20 cellular contexts compared by ENCODE assay signal in genomic region chr14:44970907-44971306, GRCh38.
"Had no signal": no experiment of that assay in that cellular context is flagged by ENCODE, and none has a peak within 500 bp of the region (broad histone marks: within the 10 kb centered on the region; RNA-seq: fewer than 3 reads in every experiment).

No MANE protein-coding gene starts in this region.

- H3K27ac ChIP-seq: coronary artery, epithelial cell of prostate, gastroesophageal sphincter, left ventricle myocardium inferior, right atrium auricular region, skin epidermis, tibial nerve, vagina had no signal

- H3K4me3 ChIP-seq: coronary artery, gastroesophageal sphincter, left ventricle myocardium inferior, right atrium auricular region, skin epidermis, tibial nerve, vagina had no signal

- FAIRE-seq: kidney had no signal

- H3K27me3 ChIP-seq: gastroesophageal sphincter, right atrium auricular region, tibial nerve, vagina had no signal

- DNase-seq: activated CD4-positive, alpha-beta T cell treated with anti-CD3 and anti-CD28 coated beads for 4 hours; activated CD8-positive, alpha-beta memory T cell treated with anti-CD3 and anti-CD28 coated beads, Interleukin-2, amount 50 U/mL, for 48 hours; activated CD8-positive, alpha-beta T cell treated with anti-CD3 and anti-CD28 coated beads, Interleukin-2, amount 10 ng/mL, durations not matched to agents 7 days and 5 days; activated naive CD4-positive, alpha-beta T cell treated with anti-CD3 and anti-CD28 coated beads for 36 hours; central memory CD4-positive, alpha-beta T cell; effector memory CD4-positive, alpha-beta T cell; kidney; left ventricle myocardium inferior; nucleus accumbens had no signal

- H3K27ac Mint-ChIP-seq: activated CD8-positive, alpha-beta T cell treated with anti-CD3 and anti-CD28 coated beads, Interleukin-2, amount 10 ng/mL, durations not matched to agents 7 days and 5 days; activated naive CD4-positive, alpha-beta T cell treated with anti-CD3 and anti-CD28 coated beads for 36 hours; natural killer cell treated with Interleukin-12 subunit alpha and Interleukin-12 subunit beta and Interleukin-15 and Interleukin-18, amount 100 ng/mL, for 72 hours had no signal

- ATAC-seq: activated CD8-positive, alpha-beta T cell treated with anti-CD3 and anti-CD28 coated beads, Interleukin-2, amount 10 ng/mL, durations not matched to agents 7 days and 5 days; gastroesophageal sphincter; natural killer cell treated with Interleukin-12 subunit alpha and Interleukin-12 subunit beta and Interleukin-15 and Interleukin-18, amount 100 ng/mL, for 72 hours; stimulated activated memory B cell treated with anti-CD40 and anti-IgM and Interleukin-4, amounts not matched to agents 10 μg/mL and 1 μg/mL and 100 μg/mL, for 72 hours had no signal

- H3K36me3 ChIP-seq: gastroesophageal sphincter, right atrium auricular region had no signal

- H3K27me3 Mint-ChIP-seq: memory B cell; natural killer cell treated with Interleukin-12 subunit alpha and Interleukin-12 subunit beta and Interleukin-15 and Interleukin-18, amount 100 ng/mL, for 72 hours; stimulated activated memory B cell treated with anti-CD40 and anti-IgM and Interleukin-4, amounts not matched to agents 10 μg/mL and 1 μg/mL and 100 μg/mL, for 72 hours had no signal

- H3K9me3 ChIP-seq: gastroesophageal sphincter, vagina had no signal

- H3K4me3 Mint-ChIP-seq: activated CD8-positive, alpha-beta T cell treated with anti-CD3 and anti-CD28 coated beads, Interleukin-2, amount 10 ng/mL, durations not matched to agents 7 days and 5 days; activated naive CD4-positive, alpha-beta T cell treated with anti-CD3 and anti-CD28 coated beads for 36 hours; activated T-helper 1 cell treated with anti-CD3 and anti-CD28 coated beads, Interleukin-12 subunit alpha, Interleukin-12 subunit beta, Interleukin-2, Interleukin-4 antibody, amounts not matched to agents 30 ng/mL and 10 ng/mL and 1 ng/mL, durations not matched to agents 14 hours and 24 hours and 36 hours; memory B cell; natural killer cell treated with Interleukin-12 subunit alpha and Interleukin-12 subunit beta and Interleukin-15 and Interleukin-18, amount 100 ng/mL, for 72 hours; stimulated activated memory B cell treated with anti-CD40 and anti-IgM and Interleukin-4, amounts not matched to agents 10 μg/mL and 1 μg/mL and 100 μg/mL, for 72 hours had no signal
